1 cellular context compared by ENCODE assay signal in the genomic region with DNA sequence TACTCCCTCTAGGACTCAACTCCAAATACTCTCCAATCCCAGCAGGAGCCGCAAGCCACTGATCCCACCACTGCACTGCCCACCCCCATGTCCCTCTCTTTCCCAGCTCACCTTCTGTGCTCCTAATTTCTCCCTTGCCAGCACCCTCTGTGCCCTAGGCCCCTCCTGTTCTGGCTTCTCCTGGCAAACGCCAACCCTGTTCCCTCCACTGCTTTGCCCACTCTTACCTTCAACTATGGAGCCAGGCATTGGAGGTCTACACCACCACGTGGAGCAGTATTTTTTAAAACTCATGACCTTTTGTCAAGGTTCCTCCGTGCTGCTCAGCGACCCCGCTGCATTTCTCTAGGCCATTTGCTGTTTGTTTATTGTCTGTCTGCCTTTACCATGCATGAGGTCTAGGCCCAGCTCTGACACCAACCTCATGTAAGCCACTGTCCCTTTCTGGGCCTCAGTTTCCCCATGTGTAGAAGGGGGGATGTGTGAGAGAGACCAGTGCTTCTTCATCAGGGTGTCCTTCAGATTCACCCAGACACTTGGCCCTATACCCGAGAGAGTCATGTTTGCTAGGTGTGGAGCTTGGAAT.
TF ChIP-seq lines count a peak whose summit lies in the region.

No MANE protein-coding gene starts in this region.

TF ChIP-seq in IMR-90, 13 proteins besides CTCF, POLR2A, EP300 and RAD21:
- TF ChIP-seq, protein P1, sequence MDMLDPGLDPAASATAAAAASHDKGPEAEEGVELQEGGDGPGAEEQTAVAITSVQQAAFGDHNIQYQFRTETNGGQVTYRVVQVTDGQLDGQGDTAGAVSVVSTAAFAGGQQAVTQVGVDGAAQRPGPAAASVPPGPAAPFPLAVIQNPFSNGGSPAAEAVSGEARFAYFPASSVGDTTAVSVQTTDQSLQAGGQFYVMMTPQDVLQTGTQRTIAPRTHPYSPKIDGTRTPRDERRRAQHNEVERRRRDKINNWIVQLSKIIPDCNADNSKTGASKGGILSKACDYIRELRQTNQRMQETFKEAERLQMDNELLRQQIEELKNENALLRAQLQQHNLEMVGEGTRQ (IDR thresholded peaks at IDR 0.05; ENCODE audit: low read depth, low read length) = no peak
- TF ChIP-seq SMC3 (IDR thresholded peaks at IDR 0.05; ENCODE audit: low read depth, low read length) (no peak), MAFK (IDR thresholded peaks at IDR 0.05; ENCODE audit: low read depth, low read length) (no peak), MAZ (IDR thresholded peaks at IDR 0.05; ENCODE audit: borderline replicate concordance, low read depth, low read length) (no peak)
- TF ChIP-seq, protein P2, sequence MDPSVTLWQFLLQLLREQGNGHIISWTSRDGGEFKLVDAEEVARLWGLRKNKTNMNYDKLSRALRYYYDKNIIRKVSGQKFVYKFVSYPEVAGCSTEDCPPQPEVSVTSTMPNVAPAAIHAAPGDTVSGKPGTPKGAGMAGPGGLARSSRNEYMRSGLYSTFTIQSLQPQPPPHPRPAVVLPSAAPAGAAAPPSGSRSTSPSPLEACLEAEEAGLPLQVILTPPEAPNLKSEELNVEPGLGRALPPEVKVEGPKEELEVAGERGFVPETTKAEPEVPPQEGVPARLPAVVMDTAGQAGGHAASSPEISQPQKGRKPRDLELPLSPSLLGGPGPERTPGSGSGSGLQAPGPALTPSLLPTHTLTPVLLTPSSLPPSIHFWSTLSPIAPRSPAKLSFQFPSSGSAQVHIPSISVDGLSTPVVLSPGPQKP (IDR thresholded peaks at IDR 0.05; ENCODE audit: borderline replicate concordance, low read depth, low read length) = no peak
